In genomic region chr6:6176132-6176531, GRCh38 we compare ENCODE assay signal across 30 cellular contexts.
"Had no signal": no experiment of that assay in that cellular context is flagged by ENCODE, and none has a peak within 500 bp of the region (broad histone marks: within the 10 kb centered on the region; RNA-seq: fewer than 3 reads in every experiment).

No MANE protein-coding gene starts in this region.

- H3K27ac ChIP-seq: VCaP had no signal

- H3K9me3 Mint-ChIP-seq: activated B cell treated with CpG ODN at 0.5 μM for 24 hours; activated CD4-positive, alpha-beta memory T cell treated with anti-CD3 and anti-CD28 coated beads for 36 hours; activated naive CD4-positive, alpha-beta T cell treated with anti-CD3 and anti-CD28 coated beads, Interleukin-2, amount 10 ng/mL, durations not matched to agents 7 days and 5 days; activated naive CD8-positive, alpha-beta T cell treated with anti-CD3 and anti-CD28 coated beads, Interleukin-2, amount 50 U/mL, for 24 hours; activated T-cell treated with anti-CD3 and anti-CD28 coated beads, Interleukin-2, amount 50 U/mL, for 4 hours; activated T-helper 1 cell treated with anti-CD3 and anti-CD28 coated beads, Interleukin-12 subunit alpha, Interleukin-12 subunit beta, Interleukin-2, Interleukin-4 antibody, amounts not matched to agents 30 ng/mL and 10 ng/mL and 1 ng/mL, durations not matched to agents 14 hours and 24 hours and 36 hours; brain had no signal

- H3K4me3 Mint-ChIP-seq: activated B cell treated with CpG ODN at 0.5 μM for 24 hours; activated CD4-positive, alpha-beta memory T cell treated with anti-CD3 and anti-CD28 coated beads for 36 hours; activated naive CD4-positive, alpha-beta T cell treated with anti-CD3 and anti-CD28 coated beads, Interleukin-2, amount 10 ng/mL, durations not matched to agents 7 days and 5 days; activated naive CD8-positive, alpha-beta T cell; activated naive CD8-positive, alpha-beta T cell treated with anti-CD3 and anti-CD28 coated beads, Interleukin-2, amount 50 U/mL, for 24 hours; activated T-cell treated with anti-CD3 and anti-CD28 coated beads, Interleukin-2, amount 50 U/mL, for 4 hours; activated T-helper 1 cell treated with anti-CD3 and anti-CD28 coated beads, Interleukin-12 subunit alpha, Interleukin-12 subunit beta, Interleukin-2, Interleukin-4 antibody, amounts not matched to agents 30 ng/mL and 10 ng/mL and 1 ng/mL, durations not matched to agents 14 hours and 24 hours and 36 hours; brain had no signal

- ATAC-seq: activated naive CD8-positive, alpha-beta T cell treated with anti-CD3 and anti-CD28 coated beads, Interleukin-2, amount 50 U/mL, for 24 hours; activated T-cell treated with anti-CD3 and anti-CD28 coated beads, Interleukin-2, amount 50 U/mL, for 4 hours had no signal

- H3K27ac Mint-ChIP-seq: activated B cell treated with CpG ODN at 0.5 μM for 24 hours; activated CD4-positive, alpha-beta memory T cell treated with anti-CD3 and anti-CD28 coated beads for 36 hours; activated naive CD4-positive, alpha-beta T cell treated with anti-CD3 and anti-CD28 coated beads, Interleukin-2, amount 10 ng/mL, durations not matched to agents 7 days and 5 days; activated naive CD8-positive, alpha-beta T cell; activated naive CD8-positive, alpha-beta T cell treated with anti-CD3 and anti-CD28 coated beads, Interleukin-2, amount 50 U/mL, for 24 hours; activated T-helper 1 cell treated with anti-CD3 and anti-CD28 coated beads, Interleukin-12 subunit alpha, Interleukin-12 subunit beta, Interleukin-2, Interleukin-4 antibody, amounts not matched to agents 30 ng/mL and 10 ng/mL and 1 ng/mL, durations not matched to agents 14 hours and 24 hours and 36 hours; brain had no signal

- DNase-seq: activated B cell treated with CpG ODN at 0.5 μM for 24 hours; activated CD4-positive, alpha-beta memory T cell treated with anti-CD3 and anti-CD28 coated beads for 36 hours; activated CD4-positive, alpha-beta T cell treated with anti-CD3 and anti-CD28 coated beads for 4 hours; activated CD4-positive, alpha-beta T cell treated with anti-CD3 and anti-CD28 coated beads, Interleukin-2, amount 50 U/mL, for 1 hour; activated CD4-positive, CD25-positive, alpha-beta regulatory T cell treated with anti-CD3 and anti-CD28 coated beads, Interleukin-2, amount 50 U/mL, for 72 hours; activated CD8-positive, alpha-beta memory T cell treated with anti-CD3 and anti-CD28 coated beads, Interleukin-2, amount 50 U/mL, for 4 hours; activated naive CD4-positive, alpha-beta T cell treated with anti-CD3 and anti-CD28 coated beads, Interleukin-2, amount 10 ng/mL, durations not matched to agents 7 days and 5 days; activated naive CD8-positive, alpha-beta T cell treated with anti-CD3 and anti-CD28 coated beads, Interleukin-2, amount 50 U/mL, for 24 hours; activated T-cell treated with anti-CD3 and anti-CD28 coated beads for 4 hours; activated T-cell treated with anti-CD3 and anti-CD28 coated beads, Interleukin-2, amount 50 U/mL, for 4 hours; Kasumi-1; KG1; NCI-H1048; NCI-H1105 treated with DMSO at 0.1 percent for 48 hours; NCI-H1436; NCI-H1930; NCI-H2107; NCI-H2171; NCI-H510A; NCI-H526; NCI-H748 treated with DMSO at 0.1 percent for 48 hours; Right ventricle myocardium superior; SW 1271; T-helper 1 cell; T-helper 2 cell; T-helper 9 cell had no signal

- H3K4me1 Mint-ChIP-seq: activated B cell treated with CpG ODN at 0.5 μM for 24 hours; activated naive CD4-positive, alpha-beta T cell treated with anti-CD3 and anti-CD28 coated beads, Interleukin-2, amount 10 ng/mL, durations not matched to agents 7 days and 5 days; activated naive CD8-positive, alpha-beta T cell treated with anti-CD3 and anti-CD28 coated beads, Interleukin-2, amount 50 U/mL, for 24 hours; brain had no signal

- H3K36me3 Mint-ChIP-seq: activated CD4-positive, alpha-beta memory T cell treated with anti-CD3 and anti-CD28 coated beads for 36 hours; activated naive CD4-positive, alpha-beta T cell treated with anti-CD3 and anti-CD28 coated beads, Interleukin-2, amount 10 ng/mL, durations not matched to agents 7 days and 5 days; activated naive CD8-positive, alpha-beta T cell; brain had no signal
